Comparison of ENCODE assay signal across 19 cellular contexts in the genomic region with DNA sequence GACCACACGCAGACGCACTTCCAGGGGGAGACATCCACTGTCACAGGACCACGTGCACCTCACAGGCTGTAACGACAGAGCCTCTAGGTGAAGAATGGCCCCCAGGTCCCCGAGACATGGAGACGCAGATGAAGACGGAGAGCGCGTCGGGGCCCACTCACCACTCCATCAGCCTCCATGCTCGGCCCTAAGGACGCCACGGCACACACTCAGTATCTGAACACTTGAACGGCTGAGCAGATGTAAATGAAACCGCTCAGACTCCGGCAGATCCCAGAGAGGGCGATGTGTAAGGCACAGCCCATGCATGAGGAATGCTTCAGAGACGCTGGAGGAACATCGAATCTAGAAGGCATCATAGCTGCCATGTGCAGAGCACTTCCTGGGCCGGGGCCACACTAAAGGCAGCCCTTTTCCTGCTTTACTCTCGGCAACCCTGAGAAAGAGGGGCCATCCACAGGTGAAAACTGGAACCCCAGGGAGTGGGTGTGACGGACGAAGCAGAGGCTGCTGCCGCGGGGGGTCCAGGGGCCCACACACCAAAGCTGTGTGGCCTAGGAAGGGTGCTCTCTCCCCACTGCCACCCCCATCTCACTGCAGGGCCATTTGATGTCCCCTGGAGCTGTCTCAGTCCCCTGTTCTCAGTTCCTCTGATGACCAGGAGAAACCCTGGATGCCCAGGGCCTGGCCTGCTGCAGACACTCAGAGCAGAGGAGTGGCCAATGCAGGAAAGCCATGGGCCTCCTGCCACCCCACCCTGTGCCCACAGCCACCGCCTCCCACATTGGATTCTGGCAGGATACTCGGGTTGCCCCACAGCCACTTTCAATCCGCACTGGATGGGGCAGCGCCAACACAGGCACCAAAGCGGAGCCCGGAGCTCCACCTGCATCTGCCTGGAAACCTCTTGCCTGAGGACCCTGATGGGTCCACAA.
DNase-seq lines count a peak whose midpoint lies in the region; ATAC-seq and TF ChIP-seq lines count a peak whose summit lies in the region.
"Had no signal": no experiment of that assay in that cellular context is flagged by ENCODE, and none has a peak within 500 bp of the region (broad histone marks: within the 10 kb centered on the region; RNA-seq: fewer than 3 reads in every experiment).

No MANE protein-coding gene starts in this region.

- H2BK12ac ChIP-seq in neuronal stem cell (ENCODE audit: low read length) = no peak overlapping the region

- no peak overlapping the region for H2BK15ac ChIP-seq in neuronal stem cell (ENCODE audit: low read length)

- no peak for DNase-seq in activated CD4-positive, alpha-beta T cell treated with anti-CD3 and anti-CD28 coated beads, Interleukin-2, amount 10 ng/mL, durations not matched to agents 7 days and 5 days
- no peak for DNase-seq in activated CD4-positive, alpha-beta T cell treated with anti-CD3 and anti-CD28 coated beads, Interleukin-2, amount 50 U/mL, for 48 hours
- DNase-seq in CD4-positive, CD25-positive, alpha-beta regulatory T cell = no peak
- DNase-seq in glutamatergic neuron (peak; percentile 12), neuronal stem cell (ENCODE audit: low spot score) (no peak)
- DNase-seq in activated T-helper 2 cell treated with anti-CD3 and anti-CD28 coated beads, Interferon-gamma antibody, Interleukin-2, Interleukin-4, amounts not matched to agents 10 μg/mL and 5 μg/mL and 100 μg/mL, durations not matched to agents 14 hours and 24 hours and 36 hours (ENCODE audit: low spot score) = no peak
- DNase-seq: DMS79, GOT3, MV-4-11, NCI-H1417 treated with DMSO at 0.1 percent for 48 hours, NCI-H2029, NCI-H2171 treated with DMSO at 0.1 percent for 48 hours, NCI-H510A had no signal

- POLR2A ChIA-PET in activated CD4-positive, alpha-beta T cell treated with anti-CD3 and anti-CD28 coated beads, Interleukin-2, amount 10 ng/mL, durations not matched to agents 7 days and 5 days (lab: Charles Lee) = no interaction called here

- no peak overlapping the region for H3K27ac ChIP-seq in CD4-positive, CD25-positive, alpha-beta regulatory T cell (ENCODE audit: insufficient read depth, low read length, poor library complexity, severe bottlenecking)
- H3K27ac ChIP-seq in neuronal stem cell (replicated peaks; ENCODE audit: low read length) = no peak overlapping the region
- H3K27ac ChIP-seq: 22Rv1 had no signal

- WGBS in neuronal stem cell (ENCODE audit: extremely low coverage in 2 of 2, insufficient read length in 2 of 2, insufficient replicate concordance in 1 of 2), 2 donors = no CpG with 5 or more reads among the region's 31 CpGs

- no peak overlapping the region for H2BK5ac ChIP-seq in neuronal stem cell (ENCODE audit: low read length)

- no peak overlapping the region for H3K23ac ChIP-seq in neuronal stem cell (ENCODE audit: low read depth, low read length, poor library complexity)

- peaks cover 16% of the 10 kb centered on the region for H3K4me1 Mint-ChIP-seq in activated CD4-positive, alpha-beta T cell treated with anti-CD3 and anti-CD28 coated beads, Interleukin-2, amount 10 ng/mL, durations not matched to agents 7 days and 5 days
- H3K4me1 Mint-ChIP-seq in CD4-positive, CD25-positive, alpha-beta regulatory T cell = peaks cover 6 to 24% (median 10%) of the 10 kb centered on the region in 4 donors
- H3K4me1 Mint-ChIP-seq in glutamatergic neuron (ENCODE audit: low read depth, unreplicated experiment) = peaks cover 17% of the 10 kb centered on the region
- H3K4me1 Mint-ChIP-seq in activated T-helper 2 cell treated with anti-CD3 and anti-CD28 coated beads, Interferon-gamma antibody, Interleukin-2, Interleukin-4, amounts not matched to agents 10 μg/mL and 5 μg/mL and 100 μg/mL, durations not matched to agents 14 hours and 24 hours and 36 hours (ENCODE audit: low read depth) = no peaks in the 10 kb centered on the region
- H3K4me1 Mint-ChIP-seq: CD14-positive monocyte had no signal

- ATAC-seq in CD4-positive, CD25-positive, alpha-beta regulatory T cell (ENCODE audit: low read depth in 2 of 2) = no peak
- no peak for ATAC-seq in GM21825 (IDR thresholded peaks at IDR 0.05; ENCODE audit: unreplicated experiment)
- ATAC-seq in HG03095 (IDR thresholded peaks at IDR 0.05; ENCODE audit: unreplicated experiment) = no peak
- ATAC-seq: GM12878, Panc1 had no signal

- H3K27me3 ChIP-seq in CD4-positive, CD25-positive, alpha-beta regulatory T cell (ENCODE audit: control insufficient read depth, insufficient read depth, low read length) = no peaks in the 10 kb centered on the region
- no peaks in the 10 kb centered on the region for H3K27me3 ChIP-seq in neuronal stem cell (ENCODE audit: control insufficient read depth in 3 of 3, insufficient read depth in 3 of 3, low read depth in 1 of 3, low read length in 3 of 3)

- no peaks in the 10 kb centered on the region for H3K36me3 ChIP-seq in CD4-positive, CD25-positive, alpha-beta regulatory T cell (ENCODE audit: control insufficient read depth, insufficient read depth, low read length)
- H3K36me3 ChIP-seq in neuronal stem cell (replicated peaks in 1 of 2; ENCODE audit: control insufficient read depth in 2 of 2, insufficient read depth in 2 of 2, low read length in 2 of 2) = peaks cover 14 to 16% of the 10 kb centered on the region in 2 donors

- H2AFZ ChIP-seq in neuronal stem cell (ENCODE audit: low read length) = no peak overlapping the region

- H3K4me1 ChIP-seq in CD4-positive, CD25-positive, alpha-beta regulatory T cell (ENCODE audit: control insufficient read depth, insufficient read depth, low read length, poor library complexity, severe bottlenecking) = no peaks in the 10 kb centered on the region
- no peaks in the 10 kb centered on the region for H3K4me1 ChIP-seq in neuronal stem cell (ENCODE audit: control insufficient read depth in 2 of 2, insufficient read depth in 1 of 2, low read depth in 1 of 2, low read length in 2 of 2)

- peak overlapping the region; percentile 56 for H3K14ac ChIP-seq in neuronal stem cell (ENCODE audit: low read length)

- H3K4me3 Mint-ChIP-seq in activated CD4-positive, alpha-beta T cell treated with anti-CD3 and anti-CD28 coated beads, Interleukin-2, amount 10 ng/mL, durations not matched to agents 7 days and 5 days = no peak overlapping the region
- no peak overlapping the region for H3K4me3 Mint-ChIP-seq in CD4-positive, CD25-positive, alpha-beta regulatory T cell
- no peak overlapping the region for H3K4me3 Mint-ChIP-seq in glutamatergic neuron (ENCODE audit: unreplicated experiment)
- H3K4me3 Mint-ChIP-seq in activated T-helper 2 cell treated with anti-CD3 and anti-CD28 coated beads, Interferon-gamma antibody, Interleukin-2, Interleukin-4, amounts not matched to agents 10 μg/mL and 5 μg/mL and 100 μg/mL, durations not matched to agents 14 hours and 24 hours and 36 hours (ENCODE audit: low read depth) = no peak overlapping the region
- H3K4me3 Mint-ChIP-seq: CD14-positive monocyte had no signal

- H3K9ac ChIP-seq in neuronal stem cell (ENCODE audit: low read depth, low read length, poor library complexity) = no peak overlapping the region

- no peak overlapping the region for H2AK5ac ChIP-seq in neuronal stem cell (ENCODE audit: low read depth, low read length)

- H3K27me3 Mint-ChIP-seq in activated CD4-positive, alpha-beta T cell treated with anti-CD3 and anti-CD28 coated beads, Interleukin-2, amount 10 ng/mL, durations not matched to agents 7 days and 5 days = no peaks in the 10 kb centered on the region
- H3K27me3 Mint-ChIP-seq in CD4-positive, CD25-positive, alpha-beta regulatory T cell = no peaks in the 10 kb centered on the region
- peaks cover 2% of the 10 kb centered on the region for H3K27me3 Mint-ChIP-seq in glutamatergic neuron (ENCODE audit: unreplicated experiment)
- H3K27me3 Mint-ChIP-seq in activated T-helper 2 cell treated with anti-CD3 and anti-CD28 coated beads, Interferon-gamma antibody, Interleukin-2, Interleukin-4, amounts not matched to agents 10 μg/mL and 5 μg/mL and 100 μg/mL, durations not matched to agents 14 hours and 24 hours and 36 hours (ENCODE audit: low read depth) = no peaks in the 10 kb centered on the region

- H3K4ac ChIP-seq in neuronal stem cell (ENCODE audit: low read length) = no peak overlapping the region

- CTCF ChIA-PET in activated CD4-positive, alpha-beta T cell treated with anti-CD3 and anti-CD28 coated beads, Interleukin-2, amount 10 ng/mL, durations not matched to agents 7 days and 5 days (lab: Charles Lee) = no interaction called here

- H4K91ac ChIP-seq in neuronal stem cell (ENCODE audit: low read depth, low read length, poor library complexity) = no peak overlapping the region

- H3K27ac Mint-ChIP-seq in activated CD4-positive, alpha-beta T cell treated with anti-CD3 and anti-CD28 coated beads, Interleukin-2, amount 10 ng/mL, durations not matched to agents 7 days and 5 days = peak overlapping the region; percentile 41
- peak overlapping the region in 2 of 3 donors; percentile 71 to 73 for H3K27ac Mint-ChIP-seq in CD4-positive, CD25-positive, alpha-beta regulatory T cell
- H3K27ac Mint-ChIP-seq in glutamatergic neuron (ENCODE audit: unreplicated experiment) = no peak overlapping the region
- H3K27ac Mint-ChIP-seq in activated T-helper 2 cell treated with anti-CD3 and anti-CD28 coated beads, Interferon-gamma antibody, Interleukin-2, Interleukin-4, amounts not matched to agents 10 μg/mL and 5 μg/mL and 100 μg/mL, durations not matched to agents 14 hours and 24 hours and 36 hours = no peak overlapping the region

- H3K4me3 ChIP-seq in CD4-positive, CD25-positive, alpha-beta regulatory T cell (ENCODE audit: low read depth, low read length) = no peak overlapping the region
- H3K4me3 ChIP-seq in neuronal stem cell (ENCODE audit: low read length in 2 of 2) = peak overlapping the region in 1 of 2 donors; percentile 20
- H3K4me3 ChIP-seq: GM12878 had no signal

- H2BK120ac ChIP-seq in neuronal stem cell (ENCODE audit: low read depth, low read length) = no peak overlapping the region

- H3K9me3 ChIP-seq in CD4-positive, CD25-positive, alpha-beta regulatory T cell (ENCODE audit: control insufficient read depth in 2 of 2, low read length in 2 of 2) = no peaks in the 10 kb centered on the region
- peaks cover 7 to 11% of the 10 kb centered on the region in 2 donors for H3K9me3 ChIP-seq in neuronal stem cell (replicated peaks in 1 of 2; ENCODE audit: control insufficient read depth in 2 of 2, insufficient read depth in 1 of 2, low read depth in 1 of 2, low read length in 2 of 2)

- TF ChIP-seq CTCF in glutamatergic neuron (IDR thresholded peaks at IDR 0.05; ENCODE audit: partially characterized antibody, unreplicated experiment) = no peak

- peaks cover 2% of the 10 kb centered on the region for H3K79me1 ChIP-seq in neuronal stem cell (ENCODE audit: low read depth, low read length)

- H3K4me2 ChIP-seq in neuronal stem cell (ENCODE audit: insufficient read depth, low read length, poor library complexity, severe bottlenecking) = no peak overlapping the region

- peaks cover 8% of the 10 kb centered on the region for H3K36me3 Mint-ChIP-seq in activated CD4-positive, alpha-beta T cell treated with anti-CD3 and anti-CD28 coated beads, Interleukin-2, amount 10 ng/mL, durations not matched to agents 7 days and 5 days (ENCODE audit: low read depth)
- peaks cover 13% of the 10 kb centered on the region for H3K36me3 Mint-ChIP-seq in CD4-positive, CD25-positive, alpha-beta regulatory T cell
- peaks cover 8% of the 10 kb centered on the region for H3K36me3 Mint-ChIP-seq in glutamatergic neuron (ENCODE audit: unreplicated experiment)
- peaks cover 9% of the 10 kb centered on the region for H3K36me3 Mint-ChIP-seq in activated T-helper 2 cell treated with anti-CD3 and anti-CD28 coated beads, Interferon-gamma antibody, Interleukin-2, Interleukin-4, amounts not matched to agents 10 μg/mL and 5 μg/mL and 100 μg/mL, durations not matched to agents 14 hours and 24 hours and 36 hours (ENCODE audit: low read depth)

- H3K18ac ChIP-seq in neuronal stem cell (ENCODE audit: low read length) = peak overlapping the region; percentile 57

- H3K9me3 Mint-ChIP-seq in activated CD4-positive, alpha-beta T cell treated with anti-CD3 and anti-CD28 coated beads, Interleukin-2, amount 10 ng/mL, durations not matched to agents 7 days and 5 days = no peaks in the 10 kb centered on the region
- H3K9me3 Mint-ChIP-seq in CD4-positive, CD25-positive, alpha-beta regulatory T cell = no peaks in the 10 kb centered on the region
- peaks cover 12% of the 10 kb centered on the region for H3K9me3 Mint-ChIP-seq in glutamatergic neuron (ENCODE audit: unreplicated experiment)
- no peaks in the 10 kb centered on the region for H3K9me3 Mint-ChIP-seq in activated T-helper 2 cell treated with anti-CD3 and anti-CD28 coated beads, Interferon-gamma antibody, Interleukin-2, Interleukin-4, amounts not matched to agents 10 μg/mL and 5 μg/mL and 100 μg/mL, durations not matched to agents 14 hours and 24 hours and 36 hours

- H4K8ac ChIP-seq in neuronal stem cell (ENCODE audit: low read depth, low read length) = no peak overlapping the region

- intact Hi-C loops in activated T-helper 2 cell treated with anti-CD3 and anti-CD28 coated beads, Interferon-gamma antibody, Interleukin-2, Interleukin-4, amounts not matched to agents 10 μg/mL and 5 μg/mL and 100 μg/mL, durations not matched to agents 14 hours and 24 hours and 36 hours (cut with micrococcal nuclease) = no loop called here

Comparison
In these comparisons a context has a peak if more than half of its experiments do, and no peak if none do; other contexts are left out.
1. H3K27ac Mint-ChIP-seq: peak in activated CD4-positive, alpha-beta T cell treated with anti-CD3 and anti-CD28 coated beads, Interleukin-2, amount 10 ng/mL, durations not matched to agents 7 days and 5 days (single experiment) and CD4-positive, CD25-positive, alpha-beta regulatory T cell (2 of 3); none in glutamatergic neuron (single experiment) and activated T-helper 2 cell treated with anti-CD3 and anti-CD28 coated beads, Interferon-gamma antibody, Interleukin-2, Interleukin-4, amounts not matched to agents 10 μg/mL and 5 μg/mL and 100 μg/mL, durations not matched to agents 14 hours and 24 hours and 36 hours (single experiment).